Comparison of ENCODE assay signal across 9 cellular contexts in the genomic region with DNA sequence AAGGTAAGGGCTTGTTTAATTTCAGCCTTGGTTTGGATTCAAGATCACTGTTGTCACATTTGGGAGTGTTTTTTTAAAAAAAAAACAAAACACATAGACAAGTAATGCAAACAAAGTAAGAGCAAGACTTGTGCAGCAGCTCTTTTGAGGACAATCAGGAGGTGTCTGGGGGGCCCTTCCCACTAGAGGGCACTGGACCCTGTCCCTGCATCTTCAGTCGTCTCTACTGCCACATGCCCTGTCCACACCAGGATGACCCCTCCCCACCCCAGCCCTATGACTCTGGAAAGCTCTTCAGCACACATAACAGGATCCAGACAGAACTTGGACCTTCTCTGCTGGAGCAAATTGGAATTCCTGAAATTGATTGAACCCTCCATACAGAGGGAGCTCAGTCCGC.
A peak's percentile ranks its signal among the peaks of the same experiment; 100 is the strongest.
DNase-seq lines count a peak whose midpoint lies in the region; ATAC-seq and TF ChIP-seq lines count a peak whose summit lies in the region.
"Had no signal": no experiment of that assay in that cellular context is flagged by ENCODE, and none has a peak within 500 bp of the region (broad histone marks: within the 10 kb centered on the region; RNA-seq: fewer than 3 reads in every experiment).

No MANE protein-coding gene starts in this region.

- ATAC-seq in activated CD4-positive, alpha-beta T cell treated with anti-CD3 and anti-CD28 coated beads for 36 hours = peak; percentile 49
- no peak for ATAC-seq in activated CD8-positive, alpha-beta T cell treated with anti-CD3 and anti-CD28 coated beads, Interleukin-2, amount 10 ng/mL, durations not matched to agents 7 days and 5 days
- ATAC-seq in right cardiac atrium (peak; percentile 45 to 66), HG03521 (IDR thresholded peaks at IDR 0.05; ENCODE audit: unreplicated experiment) (no peak), GM18517 (IDR thresholded peaks at IDR 0.05; ENCODE audit: unreplicated experiment) (no peak)

- TF ChIP-seq POLR2A in testis (IDR thresholded peaks at IDR 0.05) = no peak

- H3K9me3 Mint-ChIP-seq in activated CD4-positive, alpha-beta T cell treated with anti-CD3 and anti-CD28 coated beads for 36 hours (ENCODE audit: low read depth) = no peaks in the 10 kb centered on the region
- no peaks in the 10 kb centered on the region for H3K9me3 Mint-ChIP-seq in activated CD8-positive, alpha-beta T cell treated with anti-CD3 and anti-CD28 coated beads, Interleukin-2, amount 10 ng/mL, durations not matched to agents 7 days and 5 days (ENCODE audit: insufficient read depth)
- H3K9me3 Mint-ChIP-seq: activated T-cell treated with anti-CD3 and anti-CD28 coated beads, Interleukin-2, amount 50 U/mL, for 4 hours had no signal

- DNase-seq in activated CD4-positive, alpha-beta T cell treated with anti-CD3 and anti-CD28 coated beads for 36 hours = peak; percentile 42
- DNase-seq in activated CD4-positive, alpha-beta T cell treated with anti-CD3 and anti-CD28 coated beads for 1 hour = no peak
- DNase-seq in HT-29 (ENCODE audit: low spot score) (peak; percentile 40), right cardiac atrium (peak; percentile 37 to 74 (median 58)), testis (peak; percentile 46)
- peak; percentile 31 for DNase-seq in activated CD8-positive, alpha-beta T cell treated with anti-CD3 and anti-CD28 coated beads, Interleukin-2, amount 10 ng/mL, durations not matched to agents 7 days and 5 days

- H3K27ac ChIP-seq in right cardiac atrium (ENCODE audit: low read length) (peak overlapping the region; percentile 69), testis (no peak overlapping the region)

- peaks cover 15% of the 10 kb centered on the region for H3K4me1 Mint-ChIP-seq in activated CD4-positive, alpha-beta T cell treated with anti-CD3 and anti-CD28 coated beads for 36 hours
- H3K4me1 Mint-ChIP-seq in activated CD8-positive, alpha-beta T cell treated with anti-CD3 and anti-CD28 coated beads, Interleukin-2, amount 10 ng/mL, durations not matched to agents 7 days and 5 days (ENCODE audit: low read depth) = peaks cover 17% of the 10 kb centered on the region

- no peaks in the 10 kb centered on the region for H3K27me3 Mint-ChIP-seq in activated CD4-positive, alpha-beta T cell treated with anti-CD3 and anti-CD28 coated beads for 36 hours
- H3K27me3 Mint-ChIP-seq in activated CD8-positive, alpha-beta T cell treated with anti-CD3 and anti-CD28 coated beads, Interleukin-2, amount 10 ng/mL, durations not matched to agents 7 days and 5 days (ENCODE audit: low read depth) = peaks cover 9% of the 10 kb centered on the region

- no peak overlapping the region for H3K4me3 Mint-ChIP-seq in activated CD4-positive, alpha-beta T cell treated with anti-CD3 and anti-CD28 coated beads for 36 hours
- H3K4me3 Mint-ChIP-seq in activated CD8-positive, alpha-beta T cell treated with anti-CD3 and anti-CD28 coated beads, Interleukin-2, amount 10 ng/mL, durations not matched to agents 7 days and 5 days = no peak overlapping the region
- H3K4me3 Mint-ChIP-seq: activated T-cell treated with anti-CD3 and anti-CD28 coated beads, Interleukin-2, amount 50 U/mL, for 4 hours had no signal

- no peak for TF ChIP-seq CTCF in testis (IDR thresholded peaks at IDR 0.05)

- H3K27ac Mint-ChIP-seq in activated CD4-positive, alpha-beta T cell treated with anti-CD3 and anti-CD28 coated beads for 36 hours = no peak overlapping the region
- no peak overlapping the region for H3K27ac Mint-ChIP-seq in activated CD8-positive, alpha-beta T cell treated with anti-CD3 and anti-CD28 coated beads, Interleukin-2, amount 10 ng/mL, durations not matched to agents 7 days and 5 days

- no peaks in the 10 kb centered on the region for H3K9me3 ChIP-seq in right cardiac atrium (ENCODE audit: control insufficient read depth, low read length)
- H3K9me3 ChIP-seq in testis = no peaks in the 10 kb centered on the region

- no peaks in the 10 kb centered on the region for H3K36me3 Mint-ChIP-seq in activated CD4-positive, alpha-beta T cell treated with anti-CD3 and anti-CD28 coated beads for 36 hours (ENCODE audit: low read depth)
- no peaks in the 10 kb centered on the region for H3K36me3 Mint-ChIP-seq in activated CD8-positive, alpha-beta T cell treated with anti-CD3 and anti-CD28 coated beads, Interleukin-2, amount 10 ng/mL, durations not matched to agents 7 days and 5 days (ENCODE audit: low read depth)

- WGBS in right cardiac atrium = 48% methylated on average over 2 of the region's 2 CpGs
- WGBS in testis, 2 donors = 65 to 67% methylated on average over 2 of the region's 2 CpGs

- H3K4me1 ChIP-seq in right cardiac atrium (ENCODE audit: control insufficient read depth, insufficient read depth, low read length) = peaks cover 11% of the 10 kb centered on the region
- no peaks in the 10 kb centered on the region for H3K4me1 ChIP-seq in testis

- no peaks in the 10 kb centered on the region for H3K36me3 ChIP-seq in testis (ENCODE audit: low read depth, missing control alignments)

- H3K27me3 ChIP-seq in right cardiac atrium (ENCODE audit: control insufficient read depth, insufficient read depth) (no peaks in the 10 kb centered on the region), testis (no peaks in the 10 kb centered on the region)

- H3K4me3 ChIP-seq in right cardiac atrium (ENCODE audit: low read length) (no peak overlapping the region), testis (no peak overlapping the region)

- POLR2A ChIA-PET in activated CD4-positive, alpha-beta T cell treated with anti-CD3 and anti-CD28 coated beads for 36 hours (lab: Charles Lee) = interaction anchor here (0.7 kb wide), 2 partner anchors 26 to 272 kb away, joined by 3 read pairs; no protein-coding TSS in a partner anchor
- POLR2A ChIA-PET in activated CD8-positive, alpha-beta T cell treated with anti-CD3 and anti-CD28 coated beads, Interleukin-2, amount 10 ng/mL, durations not matched to agents 7 days and 5 days (lab: Charles Lee) = no interaction called here

- CTCF ChIA-PET in activated CD4-positive, alpha-beta T cell treated with anti-CD3 and anti-CD28 coated beads for 36 hours (lab: Charles Lee) = interaction anchor here (0.6 to 1.2 kb wide), 3 partner anchors 43 to 380 kb away, joined by 3 to 6 read pairs (median 3); no protein-coding TSS in a partner anchor
- CTCF ChIA-PET in activated CD8-positive, alpha-beta T cell treated with anti-CD3 and anti-CD28 coated beads, Interleukin-2, amount 10 ng/mL, durations not matched to agents 7 days and 5 days (lab: Charles Lee) = interaction anchor here (1.0 to 1.7 kb wide), 6 partner anchors 9 to 397 kb away, joined by 3 to 5 read pairs (median 4); no protein-coding TSS in a partner anchor

- intact Hi-C loops in activated CD4-positive, alpha-beta T cell treated with anti-CD3 and anti-CD28 coated beads for 36 hours (cut with DNase I, micrococcal nuclease) = loop anchor here (2.0 to 5.0 kb wide), 2 partner anchors 77 to 394 kb away; no protein-coding TSS in a partner anchor
- intact Hi-C loops in right cardiac atrium (cut with DNase I) (loop anchor here in 1 of 4 donors (10.0 kb wide), 1 partner anchor 67 kb away; the partner anchor contains the start of gene USP46), testis (cut with DNase I; ENCODE audit: low total_unique reads) (no loop called here)

Comparison
In these comparisons a context has a peak if more than half of its experiments do, and no peak if none do; other contexts are left out.
1. ATAC-seq: peak in activated CD4-positive, alpha-beta T cell treated with anti-CD3 and anti-CD28 coated beads for 36 hours (single experiment) and right cardiac atrium (2 of 2); none in activated CD8-positive, alpha-beta T cell treated with anti-CD3 and anti-CD28 coated beads, Interleukin-2, amount 10 ng/mL, durations not matched to agents 7 days and 5 days (single experiment), HG03521 (single experiment) and GM18517 (single experiment).